ENCODE assay signal across 1 cellular context in genomic region chr18:54720590-54720989, GRCh38.
TF ChIP-seq lines count a peak whose summit lies in the region.

No MANE protein-coding gene starts in this region.

TF ChIP-seq in SK-N-SH treated with all-trans-retinoic acid at 6 μM for 48 hours, 23 proteins besides CTCF, POLR2A, EP300 and RAD21 (continued from another document):
- TF ChIP-seq POU6F1 (CRISPR knock-in tag; IDR thresholded peaks at IDR 0.05; ENCODE audit: borderline replicate concordance, low read depth) (no peak), CSDC2 (CRISPR knock-in tag; IDR thresholded peaks at IDR 0.05) (no peak), ZC3H10 (CRISPR knock-in tag; IDR thresholded peaks at IDR 0.05) (no peak)
